8 cellular contexts compared by ENCODE assay signal in the genomic region with DNA sequence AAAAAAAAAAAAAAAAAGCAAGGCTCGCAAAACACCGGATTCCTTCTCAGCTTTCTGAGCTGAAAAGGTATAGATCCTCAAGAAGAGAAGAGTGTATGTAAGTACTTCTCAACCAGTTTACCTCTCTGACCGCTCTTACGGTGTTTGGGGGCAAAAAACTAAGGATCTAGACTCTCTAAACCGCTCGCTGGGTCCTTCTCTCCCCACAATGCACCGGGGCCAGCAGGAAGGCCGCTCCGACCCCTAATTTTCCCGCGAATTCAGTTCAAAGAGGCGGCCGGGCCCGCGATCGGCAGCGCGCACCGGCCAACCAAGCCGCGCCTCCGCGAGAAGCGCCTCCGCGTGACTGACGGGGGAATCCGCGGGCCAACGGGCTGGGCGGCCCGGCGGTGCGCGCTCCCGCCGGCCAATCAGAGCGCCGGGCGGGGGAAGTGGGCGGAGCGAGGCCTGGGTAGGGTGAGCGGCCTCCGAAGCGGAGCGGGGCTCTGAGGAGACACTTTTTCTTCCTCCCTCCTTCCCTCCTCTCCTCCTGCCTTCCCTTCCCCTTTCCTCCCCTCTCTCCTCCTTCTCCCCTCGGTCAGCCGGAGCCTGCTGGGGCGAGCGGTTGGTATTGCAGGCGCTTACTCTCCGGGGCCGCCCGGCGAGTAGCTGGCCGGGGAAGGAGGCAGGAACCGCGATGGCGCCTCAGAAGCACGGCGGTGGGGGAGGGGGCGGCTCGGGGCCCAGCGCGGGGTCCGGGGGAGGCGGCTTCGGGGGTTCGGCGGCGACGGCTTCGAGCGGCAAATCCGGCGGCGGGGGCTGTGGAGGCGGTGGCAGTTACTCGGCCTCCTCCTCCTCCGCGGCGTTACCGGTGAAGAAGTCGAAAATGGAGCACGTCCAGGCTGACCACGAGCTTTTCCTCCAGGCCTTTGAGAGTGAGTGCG.
DNase-seq lines count a peak whose midpoint lies in the region; ATAC-seq and TF ChIP-seq lines count a peak whose summit lies in the region.
"Not testable (repeated sequence)": the region's sequence is repeated elsewhere in the genome, so short reads cannot be mapped to it uniquely, and the experiment has no call there.

No MANE protein-coding gene starts in this region.

- H3K79me2 ChIP-seq in parathyroid adenoma = peaks cover 27% of the 10 kb centered on the region

- H3K27me3 ChIP-seq in cardiac muscle cell; parathyroid adenoma (ENCODE audit: control insufficient read depth, insufficient read depth, low read length); thymus (ENCODE audit: control insufficient read depth, insufficient read depth): not testable (repeated sequence)

- H3K9ac ChIP-seq in parathyroid adenoma = peak overlapping the region; percentile 78

- H3K4me3 ChIP-seq in cardiac muscle cell = peak overlapping the region; percentile 82
- H3K4me3 ChIP-seq in parathyroid adenoma (ENCODE audit: low read depth, low read length) = peak overlapping the region; percentile 82
- H3K4me3 ChIP-seq in thymus (ENCODE audit: low read length) = peak overlapping the region; percentile 54

- H3K4me3 Mint-ChIP-seq in activated naive CD8-positive, alpha-beta T cell treated with anti-CD3 and anti-CD28 coated beads, Interleukin-2, amount 10 ng/mL, durations not matched to agents 7 days and 5 days = peak overlapping the region; percentile 98

- H3K27ac Mint-ChIP-seq in activated naive CD8-positive, alpha-beta T cell treated with anti-CD3 and anti-CD28 coated beads, Interleukin-2, amount 10 ng/mL, durations not matched to agents 7 days and 5 days = peak overlapping the region; percentile 96

- ATAC-seq in HG02642 (IDR thresholded peaks at IDR 0.05; ENCODE audit: poor library complexity, unreplicated experiment) = peak; percentile 93
- ATAC-seq in activated naive CD8-positive, alpha-beta T cell treated with anti-CD3 and anti-CD28 coated beads, Interleukin-2, amount 10 ng/mL, durations not matched to agents 7 days and 5 days (ENCODE audit: low read depth) = peak; percentile 96

- H3K4me1 Mint-ChIP-seq in activated naive CD8-positive, alpha-beta T cell treated with anti-CD3 and anti-CD28 coated beads, Interleukin-2, amount 10 ng/mL, durations not matched to agents 7 days and 5 days = peaks cover 17% of the 10 kb centered on the region

- peak; percentile 29 for DNase-seq in NCI-H1105 treated with DMSO at 0.1 percent for 48 hours (lab: John Stamatoyannopoulos, UW)
- DNase-seq in SW 1271 (lab: John Stamatoyannopoulos, UW) = peak; percentile 37 to 70
- DNase-seq in activated naive CD8-positive, alpha-beta T cell treated with anti-CD3 and anti-CD28 coated beads, Interleukin-2, amount 10 ng/mL, durations not matched to agents 7 days and 5 days = peak; percentile 89
- DNase-seq in cardiac muscle cell (ENCODE audit: low read depth in 1 of 2, low spot score in 1 of 2) = peak; percentile 79 to 82

- not testable (repeated sequence) for H3K9me3 Mint-ChIP-seq in activated naive CD8-positive, alpha-beta T cell treated with anti-CD3 and anti-CD28 coated beads, Interleukin-2, amount 10 ng/mL, durations not matched to agents 7 days and 5 days

- not testable (repeated sequence) for H3K36me3 ChIP-seq in cardiac muscle cell; parathyroid adenoma (ENCODE audit: control insufficient read depth, insufficient read depth, low read length); thymus (ENCODE audit: control insufficient read depth, insufficient read depth)

- H2AFZ ChIP-seq in parathyroid adenoma = peak overlapping the region; percentile 91

- H3K27ac ChIP-seq in cardiac muscle cell (peak overlapping the region; percentile 97), parathyroid adenoma (peak overlapping the region; percentile 82), thymus (ENCODE audit: low read depth) (peak overlapping the region; percentile 97)

- H3K36me3 Mint-ChIP-seq in activated naive CD8-positive, alpha-beta T cell treated with anti-CD3 and anti-CD28 coated beads, Interleukin-2, amount 10 ng/mL, durations not matched to agents 7 days and 5 days = peaks cover 12% of the 10 kb centered on the region

- not testable (repeated sequence) for H3K9me3 ChIP-seq in cardiac muscle cell (ENCODE audit: low read depth); parathyroid adenoma (ENCODE audit: control insufficient read depth, low read length); thymus (ENCODE audit: control insufficient read depth)

- H3K27me3 Mint-ChIP-seq in activated naive CD8-positive, alpha-beta T cell treated with anti-CD3 and anti-CD28 coated beads, Interleukin-2, amount 10 ng/mL, durations not matched to agents 7 days and 5 days = not testable (repeated sequence)

- TF ChIP-seq POLR2A in GM10847 (IDR thresholded peaks at IDR 0.05; ENCODE audit: extremely low read depth, insufficient read length) = peak; percentile 22

- peaks cover 14% of the 10 kb centered on the region for H3K4me1 ChIP-seq in cardiac muscle cell (ENCODE audit: low read depth)
- H3K4me1 ChIP-seq in parathyroid adenoma; thymus (ENCODE audit: control insufficient read depth, insufficient read depth, low read length): not testable (repeated sequence)

- H3K4me2 ChIP-seq in parathyroid adenoma (ENCODE audit: low read length) = peak overlapping the region; percentile 60

- TF ChIP-seq CTCF in cardiac muscle cell (IDR thresholded peaks at IDR 0.05; ENCODE audit: low read depth, low read length); parathyroid adenoma (IDR thresholded peaks at IDR 0.05): not testable (repeated sequence)

- WGBS in thymus = under 1% methylated on average over 87 of the region's 87 CpGs

- POLR2A ChIA-PET in activated naive CD8-positive, alpha-beta T cell treated with anti-CD3 and anti-CD28 coated beads, Interleukin-2, amount 10 ng/mL, durations not matched to agents 7 days and 5 days (lab: Charles Lee) = interaction anchor here (0.6 to 0.9 kb wide), 6 partner anchors 13 to 100 kb away, joined by 3 to 10 read pairs (median 4); a partner anchor contains a TSS

Comparison
In these comparisons a context has a peak if more than half of its experiments do, and no peak if none do; other contexts are left out.
1. Peak in every context shown above with its lines: DNase-seq, ATAC-seq, H3K4me3 ChIP-seq and H3K27ac ChIP-seq.
2. DNase-seq: peak in every context shown above with its lines; median percentile 89 in activated naive CD8-positive, alpha-beta T cell treated with anti-CD3 and anti-CD28 coated beads, Interleukin-2, amount 10 ng/mL, durations not matched to agents 7 days and 5 days; 80 in cardiac muscle cell; 54 in SW 1271; 29 in NCI-H1105 treated with DMSO at 0.1 percent for 48 hours.